Comparison of ENCODE assay signal across 1 cellular context in the genomic region with DNA sequence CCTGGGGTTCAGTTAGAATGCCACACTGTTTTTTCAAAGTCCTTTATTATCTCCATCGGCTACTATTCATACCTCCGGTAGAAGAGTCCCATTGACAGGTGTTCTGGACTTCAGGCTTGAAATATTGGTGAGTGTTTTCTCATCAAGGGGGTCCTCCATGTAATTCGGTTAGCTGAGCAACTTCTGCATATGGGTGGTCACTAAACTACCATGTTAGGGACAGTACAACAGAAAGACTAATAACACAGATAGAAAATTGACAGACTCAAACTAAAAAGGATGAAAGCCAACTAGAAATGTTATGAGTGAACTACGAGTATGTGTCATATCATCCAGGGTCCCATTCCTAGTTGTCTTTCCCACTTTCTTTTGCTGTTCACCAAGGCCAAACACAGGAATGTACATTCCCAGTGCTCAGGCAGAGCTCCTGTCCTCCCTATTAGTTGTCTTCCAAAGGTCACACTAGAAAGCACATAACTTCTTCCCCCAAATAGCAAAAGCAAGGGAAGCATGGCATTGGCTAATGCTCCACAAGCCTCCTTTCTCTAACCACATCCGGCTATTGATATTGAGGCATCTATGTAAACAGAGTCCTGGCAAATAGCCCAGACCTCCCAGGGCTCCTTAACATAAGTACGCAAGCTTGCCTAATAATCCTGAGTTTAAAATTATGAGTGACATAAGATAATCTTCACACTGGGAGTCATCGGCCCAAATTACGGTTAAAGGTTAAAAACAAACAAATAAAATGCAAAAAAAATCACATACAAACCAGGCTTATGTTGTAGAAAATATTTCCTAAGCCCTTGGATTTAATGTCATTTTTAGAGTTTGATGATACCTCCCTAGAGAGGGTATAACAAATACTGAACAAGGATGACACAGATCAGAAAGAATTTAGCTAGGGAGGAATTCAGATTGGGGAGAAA.
TF ChIP-seq lines count a peak whose summit lies in the region.

No MANE protein-coding gene starts in this region.

TF ChIP-seq in HepG2, 621 proteins besides CTCF, POLR2A, EP300 and RAD21 (continued from another document):
- TF ChIP-seq HOXD1 (CRISPR knock-in tag; IDR thresholded peaks at IDR 0.05) (peak; percentile 87; the same call in 1 of the 2 replicates), CBX1 (IDR thresholded peaks at IDR 0.05; ENCODE audit: low read depth) (peak; percentile 88), ZNF746 (CRISPR knock-in tag; IDR thresholded peaks at IDR 0.05) (peak; percentile 92; the same call in 1 of the 2 replicates), GFI1 (CRISPR knock-in tag; IDR thresholded peaks at IDR 0.05; ENCODE audit: borderline replicate concordance) (peak; percentile 73), SOX5 (CRISPR knock-in tag; IDR thresholded peaks at IDR 0.05; ENCODE audit: borderline replicate concordance) (peak; percentile 96), ZNF44 (CRISPR knock-in tag; IDR thresholded peaks at IDR 0.05) (no peak; the same call in 1 of the 2 replicates), TBX2 (CRISPR knock-in tag; IDR thresholded peaks at IDR 0.05; ENCODE audit: borderline replicate concordance) (peak; percentile 91), NFE2L1 (CRISPR knock-in tag; IDR thresholded peaks at IDR 0.05; ENCODE audit: borderline replicate concordance) (no peak), ATF7-NPFF (CRISPR knock-in tag; IDR thresholded peaks at IDR 0.05; ENCODE audit: low read depth) (peak; percentile 45; the same call in 1 of the 2 replicates)
- TF ChIP-seq, protein P1, sequence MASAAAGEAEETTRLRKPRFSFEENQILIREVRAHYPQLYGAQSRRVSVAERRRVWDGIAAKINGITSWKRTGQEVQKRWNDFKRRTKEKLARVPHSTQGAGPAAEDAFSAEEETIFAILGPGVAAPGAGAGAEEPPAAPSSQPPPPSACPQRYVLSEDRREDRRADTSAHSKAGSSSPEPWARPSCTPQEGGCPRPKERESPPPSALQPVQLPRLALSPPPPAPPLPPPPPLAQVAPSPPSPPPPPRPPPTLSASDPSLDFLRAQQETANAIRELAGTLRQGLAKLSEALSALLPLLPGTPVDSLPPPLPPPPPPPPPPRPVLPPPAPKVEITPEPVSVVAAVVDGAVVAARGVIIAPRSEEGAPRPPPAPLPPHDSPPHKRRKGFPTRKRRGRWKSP (CRISPR knock-in tag; IDR thresholded peaks at IDR 0.05), result peak; percentile 57; the same call in 1 of the 2 replicates
- TF ChIP-seq, protein P2, sequence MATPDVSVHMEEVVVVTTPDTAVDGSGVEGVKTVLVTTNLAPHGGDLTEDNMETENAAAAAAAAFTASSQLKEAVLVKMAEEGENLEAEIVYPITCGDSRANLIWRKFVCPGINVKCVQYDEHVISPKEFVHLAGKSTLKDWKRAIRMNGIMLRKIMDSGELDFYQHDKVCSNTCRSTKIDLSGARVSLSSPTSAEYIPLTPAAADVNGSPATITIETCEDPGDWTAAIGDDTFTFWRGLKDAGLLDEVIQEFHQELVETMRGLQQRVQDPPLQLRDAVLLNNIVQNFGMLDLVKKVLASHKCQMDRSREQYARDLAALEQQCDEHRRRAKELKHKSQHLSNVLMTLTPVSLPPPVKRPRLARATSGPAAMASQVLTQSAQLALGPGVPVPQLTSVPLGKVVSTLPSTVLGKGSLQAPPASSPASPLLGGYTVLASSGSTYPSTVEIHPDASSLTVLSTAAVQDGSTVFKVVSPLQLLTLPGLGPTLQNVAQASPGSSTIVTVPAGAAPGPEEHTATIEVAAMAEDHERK (CRISPR knock-in tag; IDR thresholded peaks at IDR 0.05; ENCODE audit: low read depth), result no peak
- TF ChIP-seq, protein P3, sequence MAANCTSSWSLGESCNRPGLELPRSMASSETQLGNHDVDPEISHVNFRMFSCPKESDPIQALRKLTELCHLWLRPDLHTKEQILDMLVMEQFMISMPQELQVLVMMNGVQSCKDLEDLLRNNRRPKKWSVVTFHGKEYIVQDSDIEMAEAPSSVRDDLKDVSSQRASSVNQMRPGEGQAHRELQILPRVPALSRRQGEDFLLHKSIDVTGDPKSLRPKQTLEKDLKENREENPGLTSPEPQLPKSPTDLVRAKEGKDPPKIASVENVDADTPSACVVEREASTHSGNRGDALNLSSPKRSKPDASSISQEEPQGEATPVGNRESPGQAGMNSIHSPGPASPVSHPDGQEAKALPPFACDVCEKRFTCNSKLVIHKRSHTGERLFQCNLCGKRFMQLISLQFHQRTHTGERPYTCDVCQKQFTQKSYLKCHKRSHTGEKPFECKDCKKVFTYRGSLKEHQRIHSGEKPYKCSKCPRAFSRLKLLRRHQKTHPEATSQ (CRISPR knock-in tag; IDR thresholded peaks at IDR 0.05; ENCODE audit: borderline replicate concordance), result peak; percentile 95; the same call in 1 of the 2 replicates
- TF ChIP-seq, protein P4, sequence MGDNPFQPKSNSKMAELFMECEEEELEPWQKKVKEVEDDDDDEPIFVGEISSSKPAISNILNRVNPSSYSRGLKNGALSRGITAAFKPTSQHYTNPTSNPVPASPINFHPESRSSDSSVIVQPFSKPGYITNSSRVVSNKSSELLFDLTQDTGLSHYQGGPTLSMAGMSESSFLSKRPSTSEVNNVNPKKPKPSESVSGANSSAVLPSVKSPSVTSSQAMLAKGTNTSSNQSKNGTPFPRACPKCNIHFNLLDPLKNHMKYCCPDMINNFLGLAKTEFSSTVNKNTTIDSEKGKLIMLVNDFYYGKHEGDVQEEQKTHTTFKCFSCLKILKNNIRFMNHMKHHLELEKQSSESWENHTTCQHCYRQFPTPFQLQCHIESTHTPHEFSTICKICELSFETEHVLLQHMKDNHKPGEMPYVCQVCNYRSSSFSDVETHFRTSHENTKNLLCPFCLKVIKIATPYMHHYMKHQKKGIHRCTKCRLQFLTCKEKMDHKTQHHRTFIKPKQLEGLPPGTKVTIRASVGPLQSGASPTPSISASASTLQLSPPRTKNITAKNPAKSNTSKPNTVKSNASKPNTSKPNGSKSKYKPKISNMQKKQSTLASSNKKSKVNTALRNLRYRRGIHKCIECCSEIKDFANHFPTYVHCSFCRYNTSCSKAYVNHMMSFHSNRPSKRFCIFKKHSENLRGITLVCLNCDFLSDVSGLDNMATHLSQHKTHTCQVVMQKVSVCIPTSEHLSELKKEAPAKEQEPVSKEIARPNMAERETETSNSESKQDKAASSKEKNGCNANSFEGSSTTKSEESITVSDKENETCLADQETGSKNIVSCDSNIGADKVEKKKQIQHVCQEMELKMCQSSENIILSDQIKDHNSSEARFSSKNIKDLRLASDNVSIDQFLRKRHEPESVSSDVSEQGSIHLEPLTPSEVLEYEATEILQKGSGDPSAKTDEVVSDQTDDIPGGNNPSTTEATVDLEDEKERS (CRISPR knock-in tag; IDR thresholded peaks at IDR 0.05), result peak; percentile 93; the same call in 1 of the 2 replicates
- TF ChIP-seq, protein P5, sequence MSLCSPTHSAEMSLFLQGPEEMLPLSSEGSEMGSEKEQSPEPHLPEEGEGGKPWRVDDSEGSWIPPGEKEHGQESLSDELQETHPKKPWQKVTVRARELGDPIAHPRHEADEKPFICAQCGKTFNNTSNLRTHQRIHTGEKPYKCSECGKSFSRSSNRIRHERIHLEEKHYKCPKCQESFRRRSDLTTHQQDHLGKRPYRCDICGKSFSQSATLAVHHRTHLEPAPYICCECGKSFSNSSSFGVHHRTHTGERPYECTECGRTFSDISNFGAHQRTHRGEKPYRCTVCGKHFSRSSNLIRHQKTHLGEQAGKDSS (CRISPR knock-in tag; IDR thresholded peaks at IDR 0.05; ENCODE audit: borderline replicate concordance, low read depth), result peak; percentile 91; the same call in 1 of the 2 replicates
